In the genomic region with DNA sequence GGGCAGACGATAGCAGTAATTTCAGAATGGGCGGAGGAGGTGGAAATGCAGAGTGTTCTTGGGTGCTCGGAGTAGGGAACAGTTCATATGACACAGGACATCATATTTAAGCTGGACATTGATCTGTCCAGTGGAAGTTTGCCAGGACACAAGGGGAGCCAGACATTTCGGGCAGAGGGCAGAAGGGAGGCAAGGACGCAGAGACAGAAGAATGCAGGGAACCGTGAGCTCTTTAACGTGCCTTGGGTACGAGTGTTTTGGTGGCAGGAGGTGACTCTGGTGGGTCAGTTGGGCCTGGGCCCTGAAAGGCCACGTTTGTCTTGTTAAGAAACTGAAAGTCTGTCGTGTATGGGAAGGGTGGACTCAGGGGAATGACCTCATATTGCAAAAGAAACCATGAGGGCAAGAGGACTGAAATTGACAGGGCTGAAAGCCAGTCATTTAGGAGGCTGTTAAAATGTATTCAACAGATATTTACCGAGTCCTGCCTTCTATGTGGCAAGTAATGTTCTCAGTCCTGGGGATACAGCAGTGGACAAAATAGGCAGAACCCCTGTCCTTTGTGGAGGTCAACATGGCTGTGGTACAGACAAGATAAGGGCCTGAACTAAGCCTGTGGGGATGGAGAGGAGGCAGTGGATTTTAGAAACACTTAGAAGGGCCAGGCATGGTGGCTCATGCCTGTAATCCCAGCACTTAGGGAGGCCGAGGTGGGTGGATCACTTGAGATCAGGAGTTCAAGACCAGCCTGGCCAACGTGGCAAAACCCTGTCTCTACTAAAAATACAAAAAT, we compare ENCODE assay signal across 9 cellular contexts. TPM values are rescaled to one million over a fixed set of nuclear protein-coding genes. Genes with fewer than 3 reads are reported as not detected.
DNase-seq lines count a peak whose midpoint lies in the region; ATAC-seq and TF ChIP-seq lines count a peak whose summit lies in the region.
"Had no signal": no experiment of that assay in that cellular context is flagged by ENCODE, and none has a peak within 500 bp of the region (broad histone marks: within the 10 kb centered on the region; RNA-seq: fewer than 3 reads in every experiment).

No MANE protein-coding gene starts in this region.

- H3K9me3 Mint-ChIP-seq in activated CD4-positive, alpha-beta T cell treated with anti-CD3 and anti-CD28 coated beads, Interleukin-2, amount 10 ng/mL, durations not matched to agents 24 days and 14 days = no peaks in the 10 kb centered on the region
- H3K9me3 Mint-ChIP-seq in brain = no peaks in the 10 kb centered on the region

- H3K27ac ChIP-seq in layer of hippocampus (ENCODE audit: low read depth, low read length) = peak overlapping the region; percentile 30
- H3K27ac ChIP-seq in thoracic aorta = peak overlapping the region; percentile 54 to 68
- H3K27ac ChIP-seq: A549 had no signal

- H3K4me3 Mint-ChIP-seq in activated CD4-positive, alpha-beta T cell treated with anti-CD3 and anti-CD28 coated beads, Interleukin-2, amount 10 ng/mL, durations not matched to agents 24 days and 14 days = peak overlapping the region; percentile 40
- H3K4me3 Mint-ChIP-seq in brain = peak overlapping the region; percentile 7 to 65 (median 53)

- H3K36me3 Mint-ChIP-seq in activated CD4-positive, alpha-beta T cell treated with anti-CD3 and anti-CD28 coated beads, Interleukin-2, amount 10 ng/mL, durations not matched to agents 24 days and 14 days (ENCODE audit: low read depth) = peaks cover 33% of the 10 kb centered on the region
- H3K36me3 Mint-ChIP-seq in brain = peaks cover 18% of the 10 kb centered on the region

- peak overlapping the region; percentile 60 for H3K4me3 ChIP-seq in thoracic aorta
- H3K4me3 ChIP-seq: A549 had no signal

- DNase-seq in activated CD4-positive, alpha-beta T cell treated with anti-CD3 and anti-CD28 coated beads, Interleukin-2, amount 10 ng/mL, durations not matched to agents 24 days and 14 days = no peak
- DNase-seq in activated CD4-positive, alpha-beta T cell treated with anti-CD3 and anti-CD28 coated beads for 48 hours = no peak
- DNase-seq in thoracic aorta (ENCODE audit: low spot score) = no peak

- TF ChIP-seq CTCF in brain (conservative IDR thresholded peaks at IDR 0.05) (no peak), thoracic aorta (IDR thresholded peaks at IDR 0.05) (no peak)

- no peaks in the 10 kb centered on the region for H3K27me3 Mint-ChIP-seq in activated CD4-positive, alpha-beta T cell treated with anti-CD3 and anti-CD28 coated beads, Interleukin-2, amount 10 ng/mL, durations not matched to agents 24 days and 14 days
- H3K27me3 Mint-ChIP-seq in brain = peaks cover 5% of the 10 kb centered on the region

- no peaks in the 10 kb centered on the region for H3K36me3 ChIP-seq in thoracic aorta

- H3K27ac Mint-ChIP-seq in activated CD4-positive, alpha-beta T cell treated with anti-CD3 and anti-CD28 coated beads, Interleukin-2, amount 10 ng/mL, durations not matched to agents 24 days and 14 days = no peak overlapping the region
- peak overlapping the region in 4 of 5 experiments; percentile 3 to 32 (median 26) for H3K27ac Mint-ChIP-seq in brain

- no peaks in the 10 kb centered on the region for H3K27me3 ChIP-seq in layer of hippocampus (ENCODE audit: control insufficient read depth, insufficient read depth, low read length)
- H3K27me3 ChIP-seq in thoracic aorta (replicated peaks; ENCODE audit: insufficient read depth) = no peaks in the 10 kb centered on the region

- peaks cover 57% of the 10 kb centered on the region for H3K4me1 Mint-ChIP-seq in activated CD4-positive, alpha-beta T cell treated with anti-CD3 and anti-CD28 coated beads, Interleukin-2, amount 10 ng/mL, durations not matched to agents 24 days and 14 days
- H3K4me1 Mint-ChIP-seq in brain = peaks cover 35% of the 10 kb centered on the region

- no peaks in the 10 kb centered on the region for H3K9me3 ChIP-seq in thoracic aorta
- H3K9me3 ChIP-seq: A549 had no signal

- intact Hi-C loops in activated CD4-positive, alpha-beta T cell treated with anti-CD3 and anti-CD28 coated beads, Interleukin-2, amount 10 ng/mL, durations not matched to agents 24 days and 14 days (cut with micrococcal nuclease) = no loop called here

- no peak for ATAC-seq in thoracic aorta (ENCODE audit: insufficient number of reproducible peaks, low FRiP score, low read depth)
- no peak for ATAC-seq in GM18498 (IDR thresholded peaks at IDR 0.05; ENCODE audit: unreplicated experiment)
- no peak for ATAC-seq in GM19324 (IDR thresholded peaks at IDR 0.05; ENCODE audit: low FRiP score, unreplicated experiment)
- no peak for ATAC-seq in GM21528 (IDR thresholded peaks at IDR 0.05; ENCODE audit: low FRiP score, unreplicated experiment)
- ATAC-seq: A549 had no signal

- peaks cover 14 to 37% of the 10 kb centered on the region in 2 donors for H3K4me1 ChIP-seq in thoracic aorta (ENCODE audit: control insufficient read depth in 1 of 2, low read depth in 2 of 2)

RNA-seq across cellular contexts. Expression of a gene that starts 2.2 kb away (rescaled TPM):
- total RNA-seq in activated CD4-positive, alpha-beta T cell treated with anti-CD3 and anti-CD28 coated beads, Interleukin-2, amount 10 ng/mL, durations not matched to agents 24 days and 14 days = 39.5 and 43.6 TPM in 2 replicates
- 58.3 TPM for polyA plus RNA-seq in brain (ENCODE audit: insufficient read depth, low read depth, low replicate concordance)
- total RNA-seq in thoracic aorta = 10 to 100 TPM; 55.8 to 70.3 TPM

RNA-seq across cellular contexts. Expression of a gene that starts 59.2 kb away (rescaled TPM):
- 107 and 112 TPM in 2 replicates for total RNA-seq in activated CD4-positive, alpha-beta T cell treated with anti-CD3 and anti-CD28 coated beads, Interleukin-2, amount 10 ng/mL, durations not matched to agents 24 days and 14 days
- 7.7 TPM for polyA plus RNA-seq in brain (ENCODE audit: insufficient read depth, low read depth, low replicate concordance)
- total RNA-seq in thoracic aorta = under 1 TPM in 1 of 2 donors, not detected in 1; 0.27 TPM

Comparison
In these comparisons a context has a peak if more than half of its experiments do, and no peak if none do; other contexts are left out.
1. RNA of a gene that starts 59.2 kb away (total RNA-seq): 107 to 112 TPM in activated CD4-positive, alpha-beta T cell treated with anti-CD3 and anti-CD28 coated beads, Interleukin-2, amount 10 ng/mL, durations not matched to agents 24 days and 14 days; 0.27 TPM in thoracic aorta; every median in the first group is over 10 times any median in the second.